Comparison of ENCODE assay signal across 9 cellular contexts in the genomic region with DNA sequence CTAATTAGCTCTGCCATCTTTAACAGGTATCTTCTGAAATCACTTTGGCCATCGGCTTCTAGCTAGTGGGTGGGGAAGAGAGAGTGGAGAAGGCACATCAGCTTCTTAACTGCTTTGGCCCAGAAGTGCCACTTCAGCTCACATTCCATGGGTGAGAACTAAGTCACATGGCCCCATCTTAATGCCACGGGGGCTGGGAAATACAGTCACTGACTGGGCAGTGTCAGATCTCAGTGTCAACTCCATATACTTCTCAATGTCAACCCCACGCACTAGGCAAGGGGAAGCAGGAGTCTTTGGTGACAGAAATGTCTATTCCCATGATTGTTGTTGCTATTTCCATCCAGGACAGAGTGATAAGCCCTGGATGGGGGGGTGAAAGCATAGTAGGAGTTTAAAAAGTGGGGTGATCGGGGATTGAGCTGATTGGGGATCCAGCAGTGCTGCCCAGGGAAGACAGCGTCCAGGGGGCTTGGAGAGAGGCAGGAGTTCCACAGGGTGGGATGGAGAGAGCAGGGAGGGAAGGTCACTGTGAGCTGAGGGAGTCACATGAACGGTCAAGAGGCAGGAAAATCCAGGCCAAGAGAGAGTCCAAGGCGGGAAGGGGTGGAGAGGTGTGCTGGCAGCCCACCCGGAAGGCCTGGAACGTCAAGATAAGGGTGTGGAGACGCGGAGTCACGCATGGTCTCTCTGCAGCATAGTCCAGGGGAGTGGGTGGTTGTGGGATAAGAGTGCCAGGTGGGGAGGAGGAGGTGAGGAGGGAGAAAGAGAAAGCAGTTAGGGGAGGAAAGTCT. TPM values are rescaled to one million over a fixed set of nuclear protein-coding genes. Genes with fewer than 3 reads are reported as not detected.
DNase-seq lines count a peak whose midpoint lies in the region; ATAC-seq and TF ChIP-seq lines count a peak whose summit lies in the region.
"Had no signal": no experiment of that assay in that cellular context is flagged by ENCODE, and none has a peak within 500 bp of the region (broad histone marks: within the 10 kb centered on the region; RNA-seq: fewer than 3 reads in every experiment).

No MANE protein-coding gene starts in this region.

- no peak overlapping the region for H4K91ac ChIP-seq in neuronal stem cell (ENCODE audit: low read depth, low read length, poor library complexity)

- H3K9me3 Mint-ChIP-seq in natural killer cell treated with Interleukin-12 subunit alpha and Interleukin-12 subunit beta and Interleukin-15 and Interleukin-18, amount 100 ng/mL, for 72 hours = no peaks in the 10 kb centered on the region
- H3K9me3 Mint-ChIP-seq in natural killer cell = no peaks in the 10 kb centered on the region

- no peak overlapping the region for H2BK12ac ChIP-seq in neuronal stem cell (ENCODE audit: low read length)

- H3K79me1 ChIP-seq in neuronal stem cell (ENCODE audit: low read depth, low read length) = no peaks in the 10 kb centered on the region

- peak overlapping the region in 1 of 2 donors; percentile 51 for H3K4me3 ChIP-seq in neuronal stem cell (ENCODE audit: low read length in 2 of 2)
- H3K4me3 ChIP-seq in aorta (ENCODE audit: low read length in 2 of 2) = no peak overlapping the region

- H2BK5ac ChIP-seq in neuronal stem cell (ENCODE audit: low read length) = peak overlapping the region; percentile 42

- no CpG with 5 or more reads among the region's 12 CpGs for WGBS in neuronal stem cell (ENCODE audit: extremely low coverage in 2 of 2, insufficient read length in 2 of 2, insufficient replicate concordance in 1 of 2), 2 donors
- 53 to 57% methylated on average over 12 of the region's 12 CpGs for WGBS in aorta, 2 donors

- H3K27me3 ChIP-seq in neuronal stem cell (ENCODE audit: control insufficient read depth in 3 of 3, insufficient read depth in 3 of 3, low read depth in 1 of 3, low read length in 3 of 3) (peaks cover 0 to 11% (median 0%) of the 10 kb centered on the region in 3 experiments), aorta (ENCODE audit: control insufficient read depth in 1 of 2, insufficient read depth in 2 of 2, low read length in 1 of 2) (no peaks in the 10 kb centered on the region)

- DNase-seq in natural killer cell treated with Interleukin-12 subunit alpha and Interleukin-12 subunit beta and Interleukin-15 and Interleukin-18, amount 100 ng/mL, for 72 hours (ENCODE audit: low spot score) = peak; percentile 25
- no peak for DNase-seq in natural killer cell
- DNase-seq in erythroblast (lab: John Stamatoyannopoulos, UW) = peak; percentile 22 to 29
- no peak for DNase-seq in neuronal stem cell (ENCODE audit: low spot score)
- DNase-seq in aorta = peak; percentile 61 to 78
- DNase-seq in hypothalamus (lab: John Stamatoyannopoulos, UW) = no peak
- DNase-seq: NCI-H1417 treated with DMSO at 0.1 percent for 48 hours had no signal

- H3K4me1 Mint-ChIP-seq in natural killer cell treated with Interleukin-12 subunit alpha and Interleukin-12 subunit beta and Interleukin-15 and Interleukin-18, amount 100 ng/mL, for 72 hours (ENCODE audit: low read depth in 2 of 2) = peaks cover 61 to 62% of the 10 kb centered on the region in 2 donors
- H3K4me1 Mint-ChIP-seq in natural killer cell = peaks cover 43 to 59% of the 10 kb centered on the region in 2 donors

- no peak overlapping the region for H3K4ac ChIP-seq in neuronal stem cell (ENCODE audit: low read length)

- TF ChIP-seq POLR2A in erythroblast (IDR thresholded peaks at IDR 0.05; ENCODE audit: low read length) = no peak

- H3K36me3 ChIP-seq in neuronal stem cell (replicated peaks in 1 of 2; ENCODE audit: control insufficient read depth in 2 of 2, insufficient read depth in 2 of 2, low read length in 2 of 2) = no peaks in the 10 kb centered on the region
- H3K36me3 ChIP-seq in aorta (ENCODE audit: control insufficient read depth in 1 of 2, insufficient read depth in 2 of 2, low read length in 1 of 2) = no peaks in the 10 kb centered on the region

- H3K23ac ChIP-seq in neuronal stem cell (ENCODE audit: low read depth, low read length, poor library complexity) = peak overlapping the region; percentile 67

- TF ChIP-seq CTCF in natural killer cell (IDR thresholded peaks at IDR 0.05) = no peak

- H3K14ac ChIP-seq in neuronal stem cell (ENCODE audit: low read length) = no peak overlapping the region

- H2AK5ac ChIP-seq in neuronal stem cell (ENCODE audit: low read depth, low read length) = peak overlapping the region; percentile 22

- H2BK15ac ChIP-seq in neuronal stem cell (ENCODE audit: low read length) = peak overlapping the region; percentile 18

- ATAC-seq in natural killer cell treated with Interleukin-12 subunit alpha and Interleukin-12 subunit beta and Interleukin-15 and Interleukin-18, amount 100 ng/mL, for 72 hours = no peak
- ATAC-seq in natural killer cell (no peak), aorta (ENCODE audit: low FRiP score) (peak; percentile 46), HG03469 (IDR thresholded peaks at IDR 0.05; ENCODE audit: unreplicated experiment) (no peak), GM18861 (IDR thresholded peaks at IDR 0.05; ENCODE audit: unreplicated experiment) (no peak)

- H3K27ac Mint-ChIP-seq in natural killer cell treated with Interleukin-12 subunit alpha and Interleukin-12 subunit beta and Interleukin-15 and Interleukin-18, amount 100 ng/mL, for 72 hours = peak overlapping the region in 1 of 2 donors; percentile 23
- H3K27ac Mint-ChIP-seq in natural killer cell = peak overlapping the region in 1 of 2 donors; percentile 5

- intact Hi-C loops in natural killer cell (cut with micrococcal nuclease) = no loop called here
- intact Hi-C loops in aorta (cut with DNase I) = loop anchor here (5.0 to 10.0 kb wide), 3 partner anchors 61 to 179 kb away; no protein-coding TSS in a partner anchor

- H3K4me2 ChIP-seq in neuronal stem cell (ENCODE audit: insufficient read depth, low read length, poor library complexity, severe bottlenecking) = no peak overlapping the region

- H3K27ac ChIP-seq in neuronal stem cell (replicated peaks; ENCODE audit: low read length) (no peak overlapping the region), aorta (ENCODE audit: low read depth in 1 of 2, low read length in 2 of 2) (no peak overlapping the region)

- H3K9ac ChIP-seq in neuronal stem cell (ENCODE audit: low read depth, low read length, poor library complexity) = no peak overlapping the region

- no peak overlapping the region for H3K4me3 Mint-ChIP-seq in natural killer cell treated with Interleukin-12 subunit alpha and Interleukin-12 subunit beta and Interleukin-15 and Interleukin-18, amount 100 ng/mL, for 72 hours
- no peak overlapping the region for H3K4me3 Mint-ChIP-seq in natural killer cell

- H2BK120ac ChIP-seq in neuronal stem cell (ENCODE audit: low read depth, low read length) = no peak overlapping the region

- no peak overlapping the region for H4K8ac ChIP-seq in neuronal stem cell (ENCODE audit: low read depth, low read length)

- peaks cover 8 to 17% of the 10 kb centered on the region in 2 donors for H3K27me3 Mint-ChIP-seq in natural killer cell treated with Interleukin-12 subunit alpha and Interleukin-12 subunit beta and Interleukin-15 and Interleukin-18, amount 100 ng/mL, for 72 hours
- H3K27me3 Mint-ChIP-seq in natural killer cell (ENCODE audit: low read depth in 2 of 2) = peaks cover 11 to 20% of the 10 kb centered on the region in 2 donors

- H3K36me3 Mint-ChIP-seq in natural killer cell treated with Interleukin-12 subunit alpha and Interleukin-12 subunit beta and Interleukin-15 and Interleukin-18, amount 100 ng/mL, for 72 hours = no peaks in the 10 kb centered on the region
- no peaks in the 10 kb centered on the region for H3K36me3 Mint-ChIP-seq in natural killer cell

- H3K9me3 ChIP-seq in neuronal stem cell (replicated peaks in 1 of 2; ENCODE audit: control insufficient read depth in 2 of 2, insufficient read depth in 1 of 2, low read depth in 1 of 2, low read length in 2 of 2) (no peaks in the 10 kb centered on the region), aorta (ENCODE audit: control insufficient read depth, low read length) (no peaks in the 10 kb centered on the region)

- peak overlapping the region; percentile 20 for H3K18ac ChIP-seq in neuronal stem cell (ENCODE audit: low read length)

- peak overlapping the region; percentile 36 for H2AFZ ChIP-seq in neuronal stem cell (ENCODE audit: low read length)

- peaks cover under 1 to 5% of the 10 kb centered on the region in 2 donors for H3K4me1 ChIP-seq in neuronal stem cell (ENCODE audit: control insufficient read depth in 2 of 2, insufficient read depth in 1 of 2, low read depth in 1 of 2, low read length in 2 of 2)
- H3K4me1 ChIP-seq in aorta (ENCODE audit: control insufficient read depth in 1 of 2, insufficient read depth in 2 of 2, low read length in 2 of 2) = peaks cover 0 to 2% of the 10 kb centered on the region in 2 donors

RNA-seq across cellular contexts. Expression of a gene that starts 29.2 kb away (rescaled TPM):
- total RNA-seq in natural killer cell treated with Interleukin-12 subunit alpha and Interleukin-12 subunit beta and Interleukin-15 and Interleukin-18, amount 100 ng/mL, for 72 hours = 10 to 100 TPM; 65.7 to 71.1 TPM
- total RNA-seq in natural killer cell (1 to 10 TPM; 3.2 to 8.0 (median 6.6) TPM), aorta (under 1 TPM; 0.62 to 0.84 TPM)
- polyA plus RNA-seq in neuronal stem cell (2013, experiment 1 of 2) = 0.10 TPM
- 0.06 TPM for polyA plus RNA-seq in neuronal stem cell (2013, experiment 2 of 2)
- polyA plus RNA-seq in aorta = under 1 TPM; 0.08 to 0.13 TPM

RNA-seq across cellular contexts. Expression of a gene that starts 34.7 kb away (rescaled TPM):
- 1 to 10 TPM in 1 of 2 donors, under 1 TPM in 1; 0.76 to 2.9 TPM for total RNA-seq in natural killer cell treated with Interleukin-12 subunit alpha and Interleukin-12 subunit beta and Interleukin-15 and Interleukin-18, amount 100 ng/mL, for 72 hours
- total RNA-seq in natural killer cell (1 to 10 TPM in 1 of 3 donors, under 1 TPM in 2; 0.65 to 1.8 (median 0.94) TPM), aorta (under 1 TPM in 1 of 2 donors, not detected in 1; 0.39 TPM)
- polyA plus RNA-seq in neuronal stem cell (2013, experiment 1 of 2) = not detected
- polyA plus RNA-seq in neuronal stem cell (2013, experiment 2 of 2) = not detected
- under 1 TPM in 1 of 2 donors, not detected in 1; 0.05 TPM for polyA plus RNA-seq in aorta

Comparison
In these comparisons a context has a peak if more than half of its experiments do, and no peak if none do; other contexts are left out.
1. DNase-seq: peak in natural killer cell treated with Interleukin-12 subunit alpha and Interleukin-12 subunit beta and Interleukin-15 and Interleukin-18, amount 100 ng/mL, for 72 hours (single experiment), erythroblast (2 of 2) and aorta (2 of 2); none in natural killer cell (single experiment), neuronal stem cell (single experiment) and hypothalamus (0 of 51).
2. RNA of a gene that starts 29.2 kb away (total RNA-seq): 65.7 to 71.1 TPM in natural killer cell treated with Interleukin-12 subunit alpha and Interleukin-12 subunit beta and Interleukin-15 and Interleukin-18, amount 100 ng/mL, for 72 hours; 3.2 to 8.0 TPM in natural killer cell and 0.62 to 0.84 TPM in aorta; every median in the first group is over 4 times any median in the second.